Comparison of ENCODE assay signal across 19 cellular contexts in the genomic region with DNA sequence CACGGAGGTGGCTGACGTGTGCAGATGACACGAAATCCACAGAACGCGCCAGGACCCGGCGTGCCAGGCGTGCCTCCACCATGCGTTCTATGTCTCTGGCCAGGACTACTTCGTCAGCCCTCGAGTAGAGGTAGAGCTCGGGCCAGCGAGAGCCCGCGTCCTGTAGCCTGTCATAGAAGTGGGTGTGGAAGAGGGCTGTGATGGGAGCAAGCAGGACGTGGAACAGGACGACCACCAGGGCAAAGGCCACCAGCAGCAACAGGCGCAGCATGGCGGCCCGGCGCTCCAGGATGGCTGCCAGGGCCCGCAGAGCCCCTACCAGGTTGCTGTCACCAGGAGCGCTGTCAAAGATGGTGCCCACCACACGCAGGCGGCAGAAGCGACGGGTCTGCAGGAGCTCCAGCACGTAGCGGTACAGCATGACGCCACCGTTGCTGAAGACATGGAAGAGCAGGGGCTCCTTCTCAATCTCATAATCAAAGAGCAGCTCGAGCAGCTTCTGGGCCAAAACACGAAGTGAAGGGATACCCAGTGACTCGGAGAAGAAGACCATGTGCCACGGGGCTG. TPM values are rescaled to one million over a fixed set of nuclear protein-coding genes. Genes with fewer than 3 reads are reported as not detected.
A peak's percentile ranks its signal among the peaks of the same experiment; 100 is the strongest.
DNase-seq lines count a peak whose midpoint lies in the region; ATAC-seq, FAIRE-seq and TF ChIP-seq lines count a peak whose summit lies in the region.
"Had no signal": no experiment of that assay in that cellular context is flagged by ENCODE, and none has a peak within 500 bp of the region (broad histone marks: within the 10 kb centered on the region; RNA-seq: fewer than 3 reads in every experiment).

No MANE protein-coding gene starts in this region.

- no peaks in the 10 kb centered on the region for H3K9me3 ChIP-seq in IMR-90 (ENCODE audit: control insufficient read depth, insufficient read depth, low read length)
- H3K9me3 ChIP-seq in HepG2 (ENCODE audit: low read length) = no peaks in the 10 kb centered on the region
- no peaks in the 10 kb centered on the region for H3K9me3 ChIP-seq in spleen
- H3K9me3 ChIP-seq: BLaER1, Caco-2 had no signal

- no peak overlapping the region for H2BK15ac ChIP-seq in IMR-90 (ENCODE audit: low read depth, low read length)
- H2BK15ac ChIP-seq in mesendoderm (replicated peaks; ENCODE audit: low read depth) = no peak overlapping the region

- H3K27me3 ChIP-seq in IMR-90 (ENCODE audit: control insufficient read depth, insufficient read depth, low read length) = no peaks in the 10 kb centered on the region
- no peaks in the 10 kb centered on the region for H3K27me3 ChIP-seq in HepG2 (ENCODE audit: control insufficient read depth in 1 of 2, insufficient read depth in 2 of 2, low read length in 2 of 2)
- H3K27me3 ChIP-seq in spleen (replicated peaks in 1 of 7) = peaks cover 0 to 5% (median 0%) of the 10 kb centered on the region in 7 donors
- H3K27me3 ChIP-seq in mesendoderm (ENCODE audit: insufficient read depth, low read length, poor library complexity) = no peaks in the 10 kb centered on the region
- H3K27me3 ChIP-seq: BLaER1 had no signal

- H2BK5ac ChIP-seq in IMR-90 (ENCODE audit: low read depth, low read length, poor library complexity, severe bottlenecking) (no peak overlapping the region), mesendoderm (ENCODE audit: low read length) (no peak overlapping the region)

- H4K20me1 ChIP-seq in IMR-90 (ENCODE audit: insufficient read depth, low read length) (0 out of 2 replicates have a peak, but pooled peaks cover 5% of the 10 kb centered on the region), HepG2 (ENCODE audit: insufficient read depth, low read length) (no peaks in the 10 kb centered on the region)

- H4K5ac ChIP-seq in IMR-90 (ENCODE audit: low read depth, low read length) = no peak overlapping the region
- H4K5ac ChIP-seq in mesendoderm (ENCODE audit: low read length) = no peak overlapping the region

- WGBS in IMR-90 (ENCODE audit: extremely low coverage in 2 of 2, insufficient read length in 1 of 2), 2 experiments = 92% methylated on average over 14 of the region's 35 CpGs; no CpG with 5 or more reads in 1 of the 2 experiments
- 98% methylated on average over 32 of the region's 35 CpGs for WGBS in HepG2 (ENCODE audit: low lambda C conversion rate)
- 91 to 96% (median 95%) methylated on average over 29 to 35 of the region's 35 CpGs for WGBS in spleen, 5 donors
- WGBS in mesendoderm (ENCODE audit: extremely low coverage, insufficient coverage, low lambda C conversion rate) = no CpG with 5 or more reads among the region's 35 CpGs

- no peak overlapping the region for H3K23ac ChIP-seq in IMR-90 (ENCODE audit: low read depth, low read length)
- no peak overlapping the region for H3K23ac ChIP-seq in mesendoderm (ENCODE audit: low read length)

- H3K56ac ChIP-seq in IMR-90 (ENCODE audit: extremely low read depth, insufficient read depth, low read length) (no peak overlapping the region), mesendoderm (ENCODE audit: low read length) (no peak overlapping the region)

- H2BK120ac ChIP-seq in IMR-90 (ENCODE audit: low read depth, low read length) (no peak overlapping the region), mesendoderm (ENCODE audit: low read depth, low read length) (no peak overlapping the region)

- H3K27ac ChIP-seq in IMR-90 (ENCODE audit: insufficient read depth, low read length) (no peak overlapping the region), HepG2 (ENCODE audit: extremely low read length, insufficient read depth, low read length) (peak overlapping the region; percentile 69), spleen (no peak overlapping the region), mesendoderm (ENCODE audit: low read depth, low read length) (no peak overlapping the region)
- H3K27ac ChIP-seq: BLaER1, C4-2B, GM23248 had no signal

- H3K4me2 ChIP-seq in IMR-90 (ENCODE audit: low read depth, low read length) (no peak overlapping the region), HepG2 (ENCODE audit: low read depth, low read length) (peak overlapping the region; percentile 49; the same call in 1 of the 2 replicates), mesendoderm (ENCODE audit: low read length) (no peak overlapping the region)
- H3K4me2 ChIP-seq: BLaER1 had no signal

- TF ChIP-seq CTCF in IMR-90 (conservative IDR thresholded peaks at IDR 0.05; ENCODE audit: low read depth, low read length) (no peak), HepG2 (CRISPR knock-in tag; IDR thresholded peaks at IDR 0.05) (no peak), spleen (IDR thresholded peaks at IDR 0.05 in 8 of 11, conservative IDR thresholded peaks at IDR 0.05 in 3 of 11) (no peak)

- H2BK20ac ChIP-seq in IMR-90 (ENCODE audit: low read depth, low read length) = no peak overlapping the region

- H4K8ac ChIP-seq in IMR-90 (ENCODE audit: low read depth in 2 of 2, low read length in 2 of 2) (no peak overlapping the region), mesendoderm (ENCODE audit: low read depth, low read length) (no peak overlapping the region)

- no peak overlapping the region for H3K9ac ChIP-seq in IMR-90 (ENCODE audit: low read depth, low read length)
- H3K9ac ChIP-seq in HepG2 (ENCODE audit: insufficient read depth, low read depth, low read length) = no peak overlapping the region
- H3K9ac ChIP-seq in mesendoderm (ENCODE audit: low read length) = no peak overlapping the region
- H3K9ac ChIP-seq: BLaER1, GM23248 had no signal

- H4K91ac ChIP-seq in IMR-90 (ENCODE audit: insufficient read depth, low read depth, low read length) = no peak overlapping the region

- CTCF ChIA-PET in IMR-90 (lab: Yijun Ruan, JAX) = no interaction called here
- CTCF ChIA-PET in HepG2 (lab: Yijun Ruan, JAX; ENCODE audit: low intra/inter-chr PET ratio, low total read pairs) = interaction anchor here (1.6 kb wide), 1 partner anchor 53 kb away, joined by 7 read pairs; no protein-coding TSS in a partner anchor

- H2AFZ ChIP-seq in IMR-90 (replicated peaks; ENCODE audit: low read length, poor library complexity) (peak overlapping the region; percentile 3), HepG2 (ENCODE audit: low read length) (no peak overlapping the region)
- H2AFZ ChIP-seq: GM23248 had no signal

- H3K18ac ChIP-seq in IMR-90 (ENCODE audit: low read depth, low read length) (no peak overlapping the region), mesendoderm (ENCODE audit: low read length) (no peak overlapping the region)

- H3K4ac ChIP-seq in IMR-90 (ENCODE audit: low read depth, low read length) (no peak overlapping the region), mesendoderm (ENCODE audit: low read depth, low read length) (no peak overlapping the region)

- H3K4me3 ChIP-seq in IMR-90 (ENCODE audit: insufficient read depth, low read depth, low read length) (no peak overlapping the region), HepG2 (replicated peaks in 1 of 3; ENCODE audit: insufficient read depth in 1 of 3, low read depth in 2 of 3, low read length in 3 of 3) (no peak overlapping the region), spleen (no peak overlapping the region), mesendoderm (ENCODE audit: low read length) (no peak overlapping the region)
- H3K4me3 ChIP-seq: BLaER1, GM23248 had no signal

- no peaks in the 10 kb centered on the region for H3K4me1 ChIP-seq in IMR-90 (ENCODE audit: control insufficient read depth, insufficient read depth, low read length)
- H3K4me1 ChIP-seq in HepG2 (ENCODE audit: insufficient read depth, low read length) = peaks cover 22% of the 10 kb centered on the region
- H3K4me1 ChIP-seq in spleen = peaks cover 0 to 6% (median 0%) of the 10 kb centered on the region in 6 donors
- H3K4me1 ChIP-seq in mesendoderm (ENCODE audit: control insufficient read depth, low read depth, low read length) = no peaks in the 10 kb centered on the region
- H3K4me1 ChIP-seq: BLaER1, Caco-2 had no signal

- H2AK5ac ChIP-seq in IMR-90 (ENCODE audit: low read depth, low read length) = no peak overlapping the region
- H2AK5ac ChIP-seq in mesendoderm (ENCODE audit: low read length) = no peak overlapping the region

- BruUV-seq in IMR-90 (replicated peaks; lab: Mats Ljungman, UMichigan) (no TSS peak), HepG2 (replicated peaks; lab: Mats Ljungman, UMichigan) (no TSS peak)

- intact Hi-C loops in IMR-90 (cut with micrococcal nuclease) (loop anchor here (5.0 kb wide), 1 partner anchor 327 kb away; no protein-coding TSS in a partner anchor), HepG2 (cut with micrococcal nuclease; ENCODE audit: unreplicated experiment) (loop anchor here (1.0 to 5.0 kb wide), 2 partner anchors 20 to 53 kb away; a partner anchor contains a TSS), spleen (cut with DNase I; ENCODE audit: low total_unique reads) (loop anchor here (10.0 kb wide), 1 partner anchor 270 kb away; no protein-coding TSS in a partner anchor)

- H3K14ac ChIP-seq in IMR-90 (replicated peaks; ENCODE audit: low read depth, low read length) = no peak overlapping the region

- TF ChIP-seq POLR2A in IMR-90 (IDR thresholded peaks at IDR 0.05; ENCODE audit: low read depth, low read length) = no peak
- TF ChIP-seq POLR2A in HepG2 (IDR thresholded peaks at IDR 0.05; ENCODE audit: insufficient read depth in 1 of 2, low read depth in 2 of 2, low read length in 2 of 2) = no peak
- no peak for TF ChIP-seq POLR2A in spleen (IDR thresholded peaks at IDR 0.05)

- no peak for DNase-seq in IMR-90
- no peak for DNase-seq in HepG2 (ENCODE audit: low spot score)
- DNase-seq in spleen = peak; percentile 58
- DNase-seq in mesendoderm = no peak
- DNase-seq in NCI-H526 treated with DMSO at 0.1 percent for 48 hours (lab: John Stamatoyannopoulos, UW) = no peak
- DNase-seq: CD4-positive, CD25-positive, alpha-beta regulatory T cell; CD8-positive, alpha-beta T cell; DMS153; HFFc6 had no signal

- no peak for FAIRE-seq in HepG2 (lab: Jason Lieb, UNC)
- FAIRE-seq: G401.6, GM12892, GM19239, H1 had no signal

- in situ Hi-C loops in IMR-90 (cut with MboI; ENCODE audit: low sequenced_read_pairs) = loop anchor here (5.0 kb wide), 2 partner anchors 47 to 277 kb away; no protein-coding TSS in a partner anchor
- in situ Hi-C loops in HepG2 (cut with HindIII; ENCODE audit: extremely low pct_ligation_motif_present, low pct_unique_long_range_greater_than_20kb) = loop anchor here (5.0 kb wide), 1 partner anchor 47 kb away; no protein-coding TSS in a partner anchor

- POLR2A ChIA-PET in IMR-90 (lab: Charles Lee; ENCODE audit: unreplicated experiment) (no interaction called here), HepG2 (lab: Yijun Ruan, JAX) (no interaction called here)

- no peak overlapping the region for H2AK9ac ChIP-seq in IMR-90 (replicated peaks; ENCODE audit: low read depth, low read length, poor library complexity)

- TF ChIP-seq EP300 in HepG2 (IDR thresholded peaks at IDR 0.05; ENCODE audit: low read depth in 2 of 2, low read length in 2 of 2) (no peak), HepG2 (CRISPR knock-in tag; IDR thresholded peaks at IDR 0.05; ENCODE audit: borderline replicate concordance) (no peak)

- TF ChIP-seq RAD21 in IMR-90 (IDR thresholded peaks at IDR 0.05; ENCODE audit: low read length) (no peak), HepG2 (CRISPR knock-in tag; IDR thresholded peaks at IDR 0.05) (no peak)

- peaks cover 9% of the 10 kb centered on the region for H3K36me3 ChIP-seq in IMR-90 (ENCODE audit: control insufficient read depth, insufficient read depth, low read length)
- peaks cover 16 to 30% of the 10 kb centered on the region in 2 experiments for H3K36me3 ChIP-seq in HepG2 (replicated peaks in 1 of 2; ENCODE audit: control insufficient read depth in 1 of 2, insufficient read depth in 2 of 2, low read length in 2 of 2)
- peaks cover 0 to 60% (median 24%) of the 10 kb centered on the region in 6 donors for H3K36me3 ChIP-seq in spleen
- H3K36me3 ChIP-seq in mesendoderm (ENCODE audit: control insufficient read depth, insufficient read depth, low read length) = no peaks in the 10 kb centered on the region

- H3K79me1 ChIP-seq in IMR-90 (ENCODE audit: low read depth in 1 of 2, low read length in 2 of 2) (no peaks in the 10 kb centered on the region), mesendoderm (ENCODE audit: low read length) (no peaks in the 10 kb centered on the region)

- ATAC-seq in IMR-90 (ENCODE audit: low read depth) (no peak), HepG2 (no peak), GM19035 (IDR thresholded peaks at IDR 0.05; ENCODE audit: unreplicated experiment) (no peak)
- ATAC-seq: CD8-positive, alpha-beta T cell had no signal

- dilution Hi-C loops in IMR-90 (cut with HindIII; ENCODE audit: low sequenced_read_pairs, unreplicated experiment) = no loop called here

- no peaks in the 10 kb centered on the region for H3K9me1 ChIP-seq in IMR-90 (ENCODE audit: insufficient read depth, low read length)

- H3K79me2 ChIP-seq in HepG2 (ENCODE audit: insufficient read depth, low read length) = no peaks in the 10 kb centered on the region
- H3K79me2 ChIP-seq in mesendoderm (ENCODE audit: control insufficient read depth, insufficient read depth, low read length) = no peaks in the 10 kb centered on the region

RNA-seq across cellular contexts. Expression of a gene that starts 19.6 kb away (rescaled TPM):
- total RNA-seq in IMR-90 (2012; rRNA removed) (2.2 and 2.7 TPM in 2 replicates), HepG2 (2016; rRNA removed; fragmentation: Illumina TruSeq; extraction: Trizol) (12.6 and 13.8 TPM in 2 replicates), spleen (1 to 10 TPM; 4.3 to 7.5 (median 5.4) TPM)
- polyA plus RNA-seq in IMR-90 (2012; rRNA removed) (6.3 and 8.1 TPM in 2 replicates), HepG2 (2011; rRNA removed) (20.2 and 22.3 TPM in 2 replicates), spleen (1 to 10 TPM; 4.9 to 5.7 (median 5.5) TPM)
- 6.7 and 9.4 TPM in 2 replicates for polyA plus RNA-seq in IMR-90 (2012; cell fraction: cytosol; rRNA removed)
- polyA plus RNA-seq in IMR-90 (2012; cell fraction: nucleus; rRNA removed; ENCODE audit: low replicate concordance) = 3.1 and 5.5 TPM in 2 replicates
- 9.7 and 10.8 TPM in 2 replicates for total RNA-seq in HepG2 (2016; cell fraction: cytosol; rRNA removed; fragmentation: Illumina TruSeq; extraction: Trizol; ENCODE audit: low read depth)
- 11.0 and 12.5 TPM in 2 replicates for total RNA-seq in HepG2 (2016; cell fraction: insoluble cytoplasmic fraction; rRNA removed; fragmentation: Illumina TruSeq; extraction: Trizol)
- total RNA-seq in HepG2 (2016; cell fraction: membrane; rRNA removed; fragmentation: Illumina TruSeq; extraction: Trizol) = 11.8 and 17.4 TPM in 2 replicates
- total RNA-seq in HepG2 (2016; cell fraction: nucleus; rRNA removed; fragmentation: Illumina TruSeq; extraction: Trizol) = 5.8 and 7.3 TPM in 2 replicates
- polyA plus RNA-seq in HepG2 (2011; cell fraction: cytosol; rRNA removed) = 23.3 and 31.3 TPM in 2 replicates
- 16.1 and 17.2 TPM in 2 replicates for polyA plus RNA-seq in HepG2 (2011; cell fraction: nucleus; rRNA removed)
- polyA plus RNA-seq in HepG2 (2012) = 14.0 and 14.1 TPM in 2 replicates
- polyA plus RNA-seq in HepG2 (2016; cell fraction: cytosol; fragmentation: Illumina TruSeq; extraction: Trizol; ENCODE audit: low read depth) = 17.0 and 20.1 TPM in 2 replicates
- 14.9 and 21.4 TPM in 2 replicates for polyA plus RNA-seq in HepG2 (2016; cell fraction: insoluble cytoplasmic fraction; fragmentation: Illumina TruSeq; extraction: Trizol; ENCODE audit: low read depth)
- polyA plus RNA-seq in HepG2 (2016; cell fraction: membrane; fragmentation: Illumina TruSeq; extraction: Trizol; ENCODE audit: low read depth) = 17.6 and 20.4 TPM in 2 replicates
- polyA plus RNA-seq in HepG2 (2016; cell fraction: nucleus; fragmentation: Illumina TruSeq; extraction: Trizol; ENCODE audit: insufficient read depth, low read depth) = 14.6 and 19.8 TPM in 2 replicates
- polyA minus RNA-seq in HepG2 (2011; rRNA and poly(A)+ RNA removed; ENCODE audit: low replicate concordance) = 19.3 and 62.1 TPM in 2 replicates
- 18.5 and 20.3 TPM in 2 replicates for polyA minus RNA-seq in HepG2 (2011; cell fraction: cytosol; rRNA and poly(A)+ RNA removed)
- 5.9 and 6.3 TPM in 2 replicates for polyA minus RNA-seq in HepG2 (2011; cell fraction: nucleus; rRNA and poly(A)+ RNA removed)
- polyA plus RNA-seq in mesendoderm (2013, experiment 1 of 2) = 5.8 TPM
- polyA plus RNA-seq in mesendoderm (2013, experiment 2 of 2) = 5.4 TPM

RNA-seq across cellular contexts. Expression of a gene that starts 19.8 kb away (rescaled TPM):
- total RNA-seq in IMR-90 (2012; rRNA removed) = 0.28 and 0.36 TPM in 2 replicates
- polyA plus RNA-seq in IMR-90 (2012; rRNA removed) = 0.72 and 1.1 TPM in 2 replicates
- polyA plus RNA-seq in IMR-90 (2012; cell fraction: cytosol; rRNA removed) = 0.33 TPM in 1 of 2 replicates, not detected in the other
- polyA plus RNA-seq in IMR-90 (2012; cell fraction: nucleus; rRNA removed; ENCODE audit: low replicate concordance) = 15.3 and 21.0 TPM in 2 replicates
- not detected in 2 replicates for total RNA-seq in HepG2 (2016; rRNA removed; fragmentation: Illumina TruSeq; extraction: Trizol)
- not detected in 2 replicates for total RNA-seq in HepG2 (2016; cell fraction: cytosol; rRNA removed; fragmentation: Illumina TruSeq; extraction: Trizol; ENCODE audit: low read depth)
- 0.35 TPM in 1 of 2 replicates, not detected in the other for total RNA-seq in HepG2 (2016; cell fraction: insoluble cytoplasmic fraction; rRNA removed; fragmentation: Illumina TruSeq; extraction: Trizol)
- total RNA-seq in HepG2 (2016; cell fraction: membrane; rRNA removed; fragmentation: Illumina TruSeq; extraction: Trizol) = not detected in 2 replicates
- not detected in 2 replicates for total RNA-seq in HepG2 (2016; cell fraction: nucleus; rRNA removed; fragmentation: Illumina TruSeq; extraction: Trizol)
- polyA plus RNA-seq in HepG2 (2011; rRNA removed) = 0.69 and 1.1 TPM in 2 replicates
- 0.37 and 0.52 TPM in 2 replicates for polyA plus RNA-seq in HepG2 (2011; cell fraction: cytosol; rRNA removed)
- 5.8 and 7.5 TPM in 2 replicates for polyA plus RNA-seq in HepG2 (2011; cell fraction: nucleus; rRNA removed)
- 0.35 and 1.7 TPM in 2 replicates for polyA plus RNA-seq in HepG2 (2012)
- polyA plus RNA-seq in HepG2 (2016; cell fraction: cytosol; fragmentation: Illumina TruSeq; extraction: Trizol; ENCODE audit: low read depth) = not detected in 2 replicates
- not detected in 2 replicates for polyA plus RNA-seq in HepG2 (2016; cell fraction: insoluble cytoplasmic fraction; fragmentation: Illumina TruSeq; extraction: Trizol; ENCODE audit: low read depth)
- not detected in 2 replicates for polyA plus RNA-seq in HepG2 (2016; cell fraction: membrane; fragmentation: Illumina TruSeq; extraction: Trizol; ENCODE audit: low read depth)
- polyA plus RNA-seq in HepG2 (2016; cell fraction: nucleus; fragmentation: Illumina TruSeq; extraction: Trizol; ENCODE audit: insufficient read depth, low read depth) = not detected in 2 replicates
- polyA minus RNA-seq in HepG2 (2011; rRNA and poly(A)+ RNA removed; ENCODE audit: low replicate concordance) = 2.2 TPM in 1 of 2 replicates, not detected in the other
- polyA minus RNA-seq in HepG2 (2011; cell fraction: cytosol; rRNA and poly(A)+ RNA removed) = not detected in 2 replicates
- polyA minus RNA-seq in HepG2 (2011; cell fraction: nucleus; rRNA and poly(A)+ RNA removed) = 1.7 TPM in 1 of 2 replicates, not detected in the other
- 10 to 100 TPM; 12.2 to 24.7 (median 16.2) TPM for total RNA-seq in spleen
- polyA plus RNA-seq in spleen = 10 to 100 TPM; 43.9 to 86.0 (median 77.4) TPM
- 0.27 TPM for polyA plus RNA-seq in mesendoderm (2013, experiment 1 of 2)
- 0.10 TPM for polyA plus RNA-seq in mesendoderm (2013, experiment 2 of 2)
- total RNA-seq: A172, Caco-2 had no signal
